ENCODE assay signal across 1 cellular context in the genomic region with DNA sequence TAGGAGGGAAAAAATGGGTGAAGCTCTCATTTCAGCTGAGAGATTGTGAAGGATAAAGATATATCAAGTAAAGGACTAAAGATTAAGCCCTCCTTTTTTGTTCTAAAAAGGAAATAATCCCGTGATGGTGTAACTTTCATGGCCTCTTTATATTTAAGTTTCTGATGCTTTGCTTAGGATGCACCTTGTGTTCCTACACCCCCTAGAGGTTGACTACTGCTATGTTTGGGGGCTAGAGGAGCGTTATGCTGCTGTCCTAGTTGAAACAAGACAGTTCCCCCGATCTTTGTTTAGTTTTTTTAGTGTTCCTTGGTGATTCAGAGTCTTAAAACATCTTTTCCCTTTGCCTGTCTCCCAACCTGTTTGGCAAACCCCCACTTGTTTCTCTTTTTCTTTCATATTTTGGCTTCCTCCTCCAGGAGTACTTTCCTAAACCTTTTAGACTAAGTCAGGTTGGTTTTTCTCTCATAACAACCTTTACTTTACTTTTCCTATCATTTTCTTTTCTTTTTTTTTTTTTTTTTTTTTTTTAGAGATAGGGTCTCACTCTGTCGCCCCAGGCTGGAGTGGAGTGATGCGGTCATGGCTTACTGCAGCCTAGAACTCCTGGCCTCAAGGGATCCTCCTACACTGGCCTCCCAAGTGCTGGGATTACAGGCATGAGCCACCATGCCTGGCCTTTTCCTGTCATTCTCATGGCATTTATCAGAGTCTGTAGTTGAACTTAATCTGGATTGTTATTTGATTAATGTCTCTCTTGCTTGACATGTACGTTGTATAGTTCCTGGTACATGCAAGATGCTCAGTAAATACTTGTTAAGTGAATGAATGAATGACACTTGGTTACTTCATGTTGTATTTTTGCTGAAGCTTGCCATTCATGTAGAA.
TF ChIP-seq lines count a peak whose summit lies in the region.

No MANE protein-coding gene starts in this region.

TF ChIP-seq in liver, 16 proteins besides CTCF, POLR2A, EP300 and RAD21 (continued from another document):
- TF ChIP-seq, protein P1, sequence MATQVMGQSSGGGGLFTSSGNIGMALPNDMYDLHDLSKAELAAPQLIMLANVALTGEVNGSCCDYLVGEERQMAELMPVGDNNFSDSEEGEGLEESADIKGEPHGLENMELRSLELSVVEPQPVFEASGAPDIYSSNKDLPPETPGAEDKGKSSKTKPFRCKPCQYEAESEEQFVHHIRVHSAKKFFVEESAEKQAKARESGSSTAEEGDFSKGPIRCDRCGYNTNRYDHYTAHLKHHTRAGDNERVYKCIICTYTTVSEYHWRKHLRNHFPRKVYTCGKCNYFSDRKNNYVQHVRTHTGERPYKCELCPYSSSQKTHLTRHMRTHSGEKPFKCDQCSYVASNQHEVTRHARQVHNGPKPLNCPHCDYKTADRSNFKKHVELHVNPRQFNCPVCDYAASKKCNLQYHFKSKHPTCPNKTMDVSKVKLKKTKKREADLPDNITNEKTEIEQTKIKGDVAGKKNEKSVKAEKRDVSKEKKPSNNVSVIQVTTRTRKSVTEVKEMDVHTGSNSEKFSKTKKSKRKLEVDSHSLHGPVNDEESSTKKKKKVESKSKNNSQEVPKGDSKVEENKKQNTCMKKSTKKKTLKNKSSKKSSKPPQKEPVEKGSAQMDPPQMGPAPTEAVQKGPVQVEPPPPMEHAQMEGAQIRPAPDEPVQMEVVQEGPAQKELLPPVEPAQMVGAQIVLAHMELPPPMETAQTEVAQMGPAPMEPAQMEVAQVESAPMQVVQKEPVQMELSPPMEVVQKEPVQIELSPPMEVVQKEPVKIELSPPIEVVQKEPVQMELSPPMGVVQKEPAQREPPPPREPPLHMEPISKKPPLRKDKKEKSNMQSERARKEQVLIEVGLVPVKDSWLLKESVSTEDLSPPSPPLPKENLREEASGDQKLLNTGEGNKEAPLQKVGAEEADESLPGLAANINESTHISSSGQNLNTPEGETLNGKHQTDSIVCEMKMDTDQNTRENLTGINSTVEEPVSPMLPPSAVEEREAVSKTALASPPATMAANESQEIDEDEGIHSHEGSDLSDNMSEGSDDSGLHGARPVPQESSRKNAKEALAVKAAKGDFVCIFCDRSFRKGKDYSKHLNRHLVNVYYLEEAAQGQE (IDR thresholded peaks at IDR 0.05): no peak
- TF ChIP-seq HNF4A (conservative IDR thresholded peaks at IDR 0.05): no peak
- no peak for TF ChIP-seq FOXA2 (IDR thresholded peaks at IDR 0.05)
TF ChIP-seq in liver: peak in this region for 0.
